In genomic region chr4:180542445-180543100, GRCh38 we compare ENCODE assay signal across 1 cellular context.
TF ChIP-seq lines count a peak whose summit lies in the region.

No MANE protein-coding gene starts in this region.

TF ChIP-seq in H1, 55 proteins besides CTCF, POLR2A, EP300 and RAD21 (continued from another document):
- TF ChIP-seq KDM5A (IDR thresholded peaks at IDR 0.05; ENCODE audit: low read length) (no peak), HDAC2 (IDR thresholded peaks at IDR 0.05; ENCODE audit: borderline replicate concordance in 1 of 2, low read depth in 2 of 2, low read length in 2 of 2) (no peak), MAX (IDR thresholded peaks at IDR 0.05) (no peak), RXRA (IDR thresholded peaks at IDR 0.05; ENCODE audit: insufficient read depth, low read depth, low read length) (no peak), EZH2 (IDR thresholded peaks at IDR 0.05; ENCODE audit: low read depth, low read length, severe bottlenecking) (no peak), CHD7 (IDR thresholded peaks at IDR 0.05; ENCODE audit: insufficient replicate concordance, low read length) (no peak), HDAC6 (IDR thresholded peaks at IDR 0.05; ENCODE audit: low read depth, low read length) (no peak), SIRT6 (IDR thresholded peaks at IDR 0.05; ENCODE audit: low read length) (no peak), ASH2L (IDR thresholded peaks at IDR 0.05; ENCODE audit: low read length) (no peak)
TF ChIP-seq in H1: peak in this region for 0.
